ENCODE assay signal across 30 cellular contexts in the genomic region with DNA sequence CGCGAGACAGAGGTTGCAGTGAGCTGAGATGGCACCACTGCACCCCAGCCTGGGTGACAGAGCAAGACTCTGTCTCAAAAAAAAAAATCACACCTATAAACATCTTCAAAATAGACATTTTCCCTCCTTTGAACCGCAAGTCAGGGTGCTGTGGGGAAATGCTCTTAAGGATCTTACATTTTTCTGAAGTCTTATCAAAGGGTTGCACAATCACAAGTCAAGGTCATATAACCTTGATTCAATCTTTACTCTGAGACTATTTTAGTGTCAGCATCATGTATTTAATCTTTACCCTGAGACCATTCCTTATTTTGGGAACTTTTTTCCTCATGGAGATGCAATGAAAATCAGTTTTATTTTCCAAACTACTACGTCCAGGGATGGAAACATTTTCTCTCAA.
"Had no signal": no experiment of that assay in that cellular context is flagged by ENCODE, and none has a peak within 500 bp of the region (broad histone marks: within the 10 kb centered on the region; RNA-seq: fewer than 3 reads in every experiment).

No MANE protein-coding gene starts in this region.

- DNase-seq: hypothalamus; immature natural killer cell; kidney; left colon; lower lobe of right lung; mammary epithelial cell; mesendoderm; naive B cell; natural killer cell; nephron progenitor cell; occipital lobe; stimulated activated CD4-positive, alpha-beta T cell treated with anti-CD3 and anti-CD28 coated beads, Interleukin-12 subunit alpha, Interleukin-12 subunit beta, amount 100 ng/mL, for 4 hours; stimulated activated CD4-positive, alpha-beta T cell treated with anti-CD3 and anti-CD28 coated beads, Interleukin-15, amount 100 ng/mL, for 24 hours; stimulated activated CD4-positive, alpha-beta T cell treated with anti-CD3 and anti-CD28 coated beads, Interleukin-2, amount 100 ng/mL, for 24 hours; stimulated activated CD4-positive, alpha-beta T cell treated with anti-CD3 and anti-CD28 coated beads, Interleukin-4, amount 100 ng/mL, for 1 hour; stimulated activated naive B cell treated with anti-CD40 and anti-IgM and Interleukin-4, amounts not matched to agents 10 μg/mL and 1 μg/mL and 100 μg/mL, for 72 hours; stimulated activated naive CD8-positive, alpha-beta T cell treated with anti-CD3 and anti-CD28 coated beads, Interleukin-15, Interleukin-2, amounts not matched to agents 100 U/mL and 50 U/mL, for 24 hours; stomach; testis; thyroid gland; transverse colon; upper lobe of left lung had no signal

- H3K4me1 ChIP-seq: left lung, lower lobe of right lung, parathyroid adenoma had no signal

- H3K4me3 ChIP-seq: left lung, lower lobe of right lung, neural progenitor cell, right atrium auricular region, skin epidermis, stomach, testis, thyroid gland, transverse colon, upper lobe of left lung, vagina had no signal

- FAIRE-seq: islet of Langerhans, kidney had no signal

- H3K36me3 ChIP-seq: left lung, lower lobe of right lung, neural progenitor cell, neutrophil, right atrium auricular region, stomach, thyroid gland, transverse colon, upper lobe of left lung, vagina had no signal

- H3K4me2 ChIP-seq: neural progenitor cell had no signal

- H3K9ac ChIP-seq: neural progenitor cell, parathyroid adenoma had no signal

- H3K79me2 ChIP-seq: parathyroid adenoma had no signal

- ATAC-seq: left colon; left lung; lower lobe of right lung; natural killer cell; stimulated activated naive B cell treated with anti-CD40 and anti-IgM and Interleukin-4, amounts not matched to agents 10 μg/mL and 1 μg/mL and 100 μg/mL, for 72 hours; stimulated activated naive CD8-positive, alpha-beta T cell treated with anti-CD3 and anti-CD28 coated beads, Interleukin-15, Interleukin-2, amounts not matched to agents 100 U/mL and 50 U/mL, for 24 hours had no signal

- H2AFZ ChIP-seq: neural progenitor cell, parathyroid adenoma had no signal

- H3K9me3 ChIP-seq: left lung, lower lobe of right lung, neutrophil, right atrium auricular region, stomach, testis, thyroid gland, transverse colon, upper lobe of left lung, vagina had no signal

- H3K27ac ChIP-seq: left lung, lower lobe of right lung, neural progenitor cell, neutrophil, parathyroid adenoma, right atrium auricular region, skin epidermis, stomach, testis, thyroid gland, transverse colon, upper lobe of left lung, vagina had no signal

- H3K27me3 ChIP-seq: left lung, neural progenitor cell, neutrophil, right atrium auricular region, stomach, testis, thyroid gland, transverse colon, upper lobe of left lung, vagina had no signal
